25 cellular contexts compared by ENCODE assay signal in the genomic region with DNA sequence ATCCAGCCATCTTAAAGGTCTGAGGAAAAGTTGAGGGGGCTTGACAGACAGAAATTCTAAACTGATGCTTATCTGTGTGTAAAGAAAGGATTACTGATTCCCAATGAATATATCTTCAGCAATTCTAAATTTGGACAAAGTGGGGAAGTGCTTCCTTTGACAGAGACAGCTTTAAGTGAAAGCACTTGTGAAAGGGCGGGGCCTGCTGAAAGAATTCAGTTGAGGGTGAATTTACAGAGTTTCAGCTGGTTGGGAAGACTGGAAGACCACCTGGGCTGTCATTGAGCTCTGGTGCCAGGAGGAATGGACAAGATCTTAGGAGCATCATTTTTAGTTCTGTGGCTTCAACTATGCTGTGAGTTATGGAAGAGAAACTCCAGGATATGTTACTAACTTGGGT.
A peak's percentile ranks its signal among the peaks of the same experiment; 100 is the strongest.
DNase-seq lines count a peak whose midpoint lies in the region; ATAC-seq lines count a peak whose summit lies in the region.
"Had no signal": no experiment of that assay in that cellular context is flagged by ENCODE, and none has a peak within 500 bp of the region (broad histone marks: within the 10 kb centered on the region; RNA-seq: fewer than 3 reads in every experiment).

No MANE protein-coding gene starts in this region.

- H3K9me3 Mint-ChIP-seq in activated T-cell treated with anti-CD3 and anti-CD28 coated beads, Interleukin-2, amount 50 U/mL, for 24 hours, result no peaks in the 10 kb centered on the region
- no peaks in the 10 kb centered on the region for H3K9me3 Mint-ChIP-seq in CD8-positive, alpha-beta memory T cell
- no peaks in the 10 kb centered on the region for H3K9me3 Mint-ChIP-seq in activated CD8-positive, alpha-beta T cell treated with anti-CD3 and anti-CD28 coated beads, Interleukin-2, amount 10 ng/mL, durations not matched to agents 7 days and 5 days (ENCODE audit: insufficient read depth)
- H3K9me3 Mint-ChIP-seq in stimulated activated effector memory CD8-positive, alpha-beta T cell treated with anti-CD3 and anti-CD28 coated beads, Interleukin-12 subunit alpha, Interleukin-12 subunit beta, amount 100 ng/mL, for 72 hours, result no peaks in the 10 kb centered on the region

- POLR2A ChIA-PET in CD8-positive, alpha-beta memory T cell (lab: Charles Lee), result no interaction called here
- POLR2A ChIA-PET in activated CD8-positive, alpha-beta T cell treated with anti-CD3 and anti-CD28 coated beads, Interleukin-2, amount 10 ng/mL, durations not matched to agents 7 days and 5 days (lab: Charles Lee), result interaction anchor here (2.4 kb wide), 1 partner anchor 10 kb away, joined by 7 read pairs; no protein-coding TSS in a partner anchor

- no peak overlapping the region for H3K4me3 ChIP-seq in CD8-positive, alpha-beta memory T cell (ENCODE audit: low read length)
- H3K4me3 ChIP-seq: HAP-1, sigmoid colon, thyroid gland had no signal

- peak overlapping the region; percentile 74 for H3K4me3 Mint-ChIP-seq in activated T-cell treated with anti-CD3 and anti-CD28 coated beads, Interleukin-2, amount 50 U/mL, for 24 hours
- H3K4me3 Mint-ChIP-seq in CD8-positive, alpha-beta memory T cell, result peak overlapping the region in 6 of 7 donors; percentile 50 to 81 (median 72)
- H3K4me3 Mint-ChIP-seq in activated CD8-positive, alpha-beta T cell treated with anti-CD3 and anti-CD28 coated beads, Interleukin-2, amount 10 ng/mL, durations not matched to agents 7 days and 5 days, result peak overlapping the region; percentile 68
- peak overlapping the region; percentile 36 for H3K4me3 Mint-ChIP-seq in stimulated activated effector memory CD8-positive, alpha-beta T cell treated with anti-CD3 and anti-CD28 coated beads, Interleukin-12 subunit alpha, Interleukin-12 subunit beta, amount 100 ng/mL, for 72 hours
- H3K4me3 Mint-ChIP-seq: B cell, IgD-negative memory B cell, memory B cell had no signal

- no peaks in the 10 kb centered on the region for H3K36me3 Mint-ChIP-seq in activated T-cell treated with anti-CD3 and anti-CD28 coated beads, Interleukin-2, amount 50 U/mL, for 24 hours (ENCODE audit: low read depth)
- no peaks in the 10 kb centered on the region for H3K36me3 Mint-ChIP-seq in CD8-positive, alpha-beta memory T cell
- no peaks in the 10 kb centered on the region for H3K36me3 Mint-ChIP-seq in activated CD8-positive, alpha-beta T cell treated with anti-CD3 and anti-CD28 coated beads, Interleukin-2, amount 10 ng/mL, durations not matched to agents 7 days and 5 days (ENCODE audit: low read depth)
- no peaks in the 10 kb centered on the region for H3K36me3 Mint-ChIP-seq in stimulated activated effector memory CD8-positive, alpha-beta T cell treated with anti-CD3 and anti-CD28 coated beads, Interleukin-12 subunit alpha, Interleukin-12 subunit beta, amount 100 ng/mL, for 72 hours
- H3K36me3 Mint-ChIP-seq: memory B cell had no signal

- CTCF ChIA-PET in CD8-positive, alpha-beta memory T cell (lab: Charles Lee), result no interaction called here
- CTCF ChIA-PET in activated CD8-positive, alpha-beta T cell treated with anti-CD3 and anti-CD28 coated beads, Interleukin-2, amount 10 ng/mL, durations not matched to agents 7 days and 5 days (lab: Charles Lee), result interaction anchor here (0.6 to 2.5 kb wide), 11 partner anchors 10 to 484 kb away, joined by 3 to 25 read pairs (median 3); no protein-coding TSS in a partner anchor

- H3K27me3 Mint-ChIP-seq in activated T-cell treated with anti-CD3 and anti-CD28 coated beads, Interleukin-2, amount 50 U/mL, for 24 hours, result no peaks in the 10 kb centered on the region
- H3K27me3 Mint-ChIP-seq in CD8-positive, alpha-beta memory T cell, result no peaks in the 10 kb centered on the region
- H3K27me3 Mint-ChIP-seq in activated CD8-positive, alpha-beta T cell treated with anti-CD3 and anti-CD28 coated beads, Interleukin-2, amount 10 ng/mL, durations not matched to agents 7 days and 5 days (ENCODE audit: low read depth), result no peaks in the 10 kb centered on the region

- no peaks in the 10 kb centered on the region for H3K36me3 ChIP-seq in CD8-positive, alpha-beta memory T cell (ENCODE audit: insufficient read depth, low read length)
- H3K36me3 ChIP-seq: HAP-1, sigmoid colon, thyroid gland, WERI-Rb-1 had no signal

- peak overlapping the region; percentile 76 for H3K27ac Mint-ChIP-seq in activated T-cell treated with anti-CD3 and anti-CD28 coated beads, Interleukin-2, amount 50 U/mL, for 24 hours
- H3K27ac Mint-ChIP-seq in CD8-positive, alpha-beta memory T cell, result peak overlapping the region in 2 of 8 donors; percentile 72 to 73
- H3K27ac Mint-ChIP-seq in activated CD8-positive, alpha-beta T cell treated with anti-CD3 and anti-CD28 coated beads, Interleukin-2, amount 10 ng/mL, durations not matched to agents 7 days and 5 days, result peak overlapping the region; percentile 73
- no peak overlapping the region for H3K27ac Mint-ChIP-seq in stimulated activated effector memory CD8-positive, alpha-beta T cell treated with anti-CD3 and anti-CD28 coated beads, Interleukin-12 subunit alpha, Interleukin-12 subunit beta, amount 100 ng/mL, for 72 hours
- H3K27ac Mint-ChIP-seq: B cell, IgD-negative memory B cell, memory B cell, progenitor cell of endocrine pancreas had no signal

- H3K4me1 ChIP-seq in CD8-positive, alpha-beta memory T cell (ENCODE audit: insufficient read depth, low read length), result peaks cover 9% of the 10 kb centered on the region
- H3K4me1 ChIP-seq: HAP-1, thyroid gland had no signal

- no peaks in the 10 kb centered on the region for H3K9me3 ChIP-seq in CD8-positive, alpha-beta memory T cell (ENCODE audit: low read length)
- H3K9me3 ChIP-seq: HAP-1, sigmoid colon, thyroid gland had no signal

- DNase-seq in activated T-cell treated with anti-CD3 and anti-CD28 coated beads, Interleukin-2, amount 50 U/mL, for 24 hours, result no peak
- DNase-seq in activated T-cell treated with anti-CD3 and anti-CD28 coated beads for 4 hours (no peak), HuH-7 (ENCODE audit: low spot score) (no peak), cerebellar cortex (ENCODE audit: low spot score) (no peak)
- no peak for DNase-seq in CD8-positive, alpha-beta memory T cell
- no peak for DNase-seq in activated CD8-positive, alpha-beta T cell treated with anti-CD3 and anti-CD28 coated beads, Interleukin-2, amount 10 ng/mL, durations not matched to agents 7 days and 5 days
- no peak for DNase-seq in stimulated activated effector memory CD8-positive, alpha-beta T cell treated with anti-CD3 and anti-CD28 coated beads, Interleukin-12 subunit alpha, Interleukin-12 subunit beta, amount 100 ng/mL, for 72 hours (ENCODE audit: low spot score in 2 of 2)
- DNase-seq: COR-L47; DMS53; NCI-H1092 treated with DMSO at 0.1 percent for 48 hours; NCI-H187; NCI-H2171; NCI-H510A; sigmoid colon; stimulated activated naive CD4-positive, alpha-beta T cell treated with Interleukin-2 at 50 U/mL for 16 hours; thyroid gland; WERI-Rb-1 had no signal

- H3K27ac ChIP-seq in CD8-positive, alpha-beta memory T cell (ENCODE audit: low read depth, low read length), result no peak overlapping the region
- H3K27ac ChIP-seq: RWPE1, thyroid gland, WERI-Rb-1 had no signal

- H3K27me3 ChIP-seq in CD8-positive, alpha-beta memory T cell (ENCODE audit: insufficient read depth, low read length, poor library complexity, severe bottlenecking), result no peaks in the 10 kb centered on the region
- H3K27me3 ChIP-seq: sigmoid colon, thyroid gland had no signal

- ATAC-seq in activated CD8-positive, alpha-beta T cell treated with anti-CD3 and anti-CD28 coated beads, Interleukin-2, amount 10 ng/mL, durations not matched to agents 7 days and 5 days, result peak; percentile 47
- no peak for ATAC-seq in stimulated activated effector memory CD8-positive, alpha-beta T cell treated with anti-CD3 and anti-CD28 coated beads, Interleukin-12 subunit alpha, Interleukin-12 subunit beta, amount 100 ng/mL, for 72 hours
- no peak for ATAC-seq in GM19463 (IDR thresholded peaks at IDR 0.05; ENCODE audit: unreplicated experiment)
- ATAC-seq: left lobe of liver had no signal

- H3K4me1 Mint-ChIP-seq in activated T-cell treated with anti-CD3 and anti-CD28 coated beads, Interleukin-2, amount 50 U/mL, for 24 hours (ENCODE audit: low read depth), result peaks cover 25% of the 10 kb centered on the region
- H3K4me1 Mint-ChIP-seq in CD8-positive, alpha-beta memory T cell, result peaks cover 9 to 18% (median 15%) of the 10 kb centered on the region in 3 donors
- peaks cover 31% of the 10 kb centered on the region for H3K4me1 Mint-ChIP-seq in activated CD8-positive, alpha-beta T cell treated with anti-CD3 and anti-CD28 coated beads, Interleukin-2, amount 10 ng/mL, durations not matched to agents 7 days and 5 days (ENCODE audit: low read depth)
- no peaks in the 10 kb centered on the region for H3K4me1 Mint-ChIP-seq in stimulated activated effector memory CD8-positive, alpha-beta T cell treated with anti-CD3 and anti-CD28 coated beads, Interleukin-12 subunit alpha, Interleukin-12 subunit beta, amount 100 ng/mL, for 72 hours
- H3K4me1 Mint-ChIP-seq: B cell, IgD-negative memory B cell, memory B cell had no signal
